In the genomic region with DNA sequence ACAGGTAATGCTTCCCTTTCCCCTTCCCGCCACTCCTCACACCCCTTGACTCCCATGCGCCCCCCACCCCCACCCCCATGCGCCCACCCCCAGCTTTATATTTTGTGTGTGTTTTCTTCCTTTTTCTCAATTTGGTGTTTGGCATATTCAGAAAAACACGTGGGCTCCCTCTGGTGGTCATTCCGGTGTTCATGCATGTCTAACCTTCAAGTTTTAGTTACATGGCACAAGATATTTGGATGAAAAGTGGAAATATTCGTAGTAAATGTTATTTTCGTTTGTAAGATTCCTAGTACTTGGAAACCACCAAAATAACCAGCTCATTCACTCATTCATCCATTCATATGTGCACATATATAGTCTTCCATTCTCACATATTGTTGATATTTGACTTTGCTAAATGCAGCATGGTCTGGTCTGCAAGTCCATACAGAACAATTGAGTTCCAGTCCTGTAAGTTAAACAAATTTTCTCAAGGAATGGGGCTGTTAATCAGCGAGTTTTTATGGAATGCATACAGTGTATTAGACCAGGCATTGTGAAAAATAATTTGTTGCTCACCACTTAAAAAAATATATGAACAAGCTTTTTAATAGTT, we compare ENCODE assay signal across 8 cellular contexts.
DNase-seq lines count a peak whose midpoint lies in the region; ATAC-seq and TF ChIP-seq lines count a peak whose summit lies in the region.

No MANE protein-coding gene starts in this region.

- H3K4me3 Mint-ChIP-seq in glutamatergic neuron (ENCODE audit: unreplicated experiment), result no peak overlapping the region

- H3K9me3 ChIP-seq in HUES48 (ENCODE audit: control insufficient read depth, insufficient read depth, low read length) (no peaks in the 10 kb centered on the region), RWPE2 (ENCODE audit: severe bottlenecking) (no peaks in the 10 kb centered on the region)

- peaks cover 22% of the 10 kb centered on the region for H3K4me1 Mint-ChIP-seq in glutamatergic neuron (ENCODE audit: low read depth, unreplicated experiment)

- no peak overlapping the region for H3K27ac Mint-ChIP-seq in glutamatergic neuron (ENCODE audit: unreplicated experiment)

- H3K9me3 Mint-ChIP-seq in glutamatergic neuron (ENCODE audit: unreplicated experiment), result peaks cover 2% of the 10 kb centered on the region

- no peaks in the 10 kb centered on the region for H3K36me3 Mint-ChIP-seq in glutamatergic neuron (ENCODE audit: unreplicated experiment)

- no peak overlapping the region for H3K9ac ChIP-seq in HUES48 (ENCODE audit: low read depth, low read length)

- TF ChIP-seq CTCF in RWPE2 (IDR thresholded peaks at IDR 0.05; ENCODE audit: poor library complexity, severe bottlenecking) (peak; percentile 91), glutamatergic neuron (IDR thresholded peaks at IDR 0.05; ENCODE audit: partially characterized antibody, unreplicated experiment) (peak; percentile 77)

- H3K27me3 Mint-ChIP-seq in glutamatergic neuron (ENCODE audit: unreplicated experiment), result no peaks in the 10 kb centered on the region

- no peaks in the 10 kb centered on the region for H3K27me3 ChIP-seq in HUES48 (ENCODE audit: control insufficient read depth, insufficient read depth, low read length)
- H3K27me3 ChIP-seq in RWPE2 (ENCODE audit: insufficient read depth, poor library complexity, severe bottlenecking), result no peaks in the 10 kb centered on the region

- H3K4me1 ChIP-seq in HUES48 (ENCODE audit: control insufficient read depth, insufficient read depth, low read length), result peaks cover 20% of the 10 kb centered on the region
- peaks cover 5% of the 10 kb centered on the region for H3K4me1 ChIP-seq in RWPE2 (ENCODE audit: insufficient read depth, poor library complexity, severe bottlenecking)

- ATAC-seq in RWPE2 (ENCODE audit: low read depth) (peak; percentile 45; the same call in 2 of the 3 replicates), GM21576 (IDR thresholded peaks at IDR 0.05; ENCODE audit: unreplicated experiment) (no peak), GM21825 (IDR thresholded peaks at IDR 0.05; ENCODE audit: unreplicated experiment) (no peak)

- H3K4me3 ChIP-seq in HUES48 (ENCODE audit: low read depth, low read length) (no peak overlapping the region), RWPE2 (ENCODE audit: severe bottlenecking) (no peak overlapping the region)

- no peaks in the 10 kb centered on the region for H3K36me3 ChIP-seq in HUES48 (ENCODE audit: control insufficient read depth, insufficient read depth, low read length)
- H3K36me3 ChIP-seq in RWPE2 (ENCODE audit: low read depth), result no peaks in the 10 kb centered on the region

- H3K27ac ChIP-seq in HUES48 (ENCODE audit: low read depth, low read length) (peak overlapping the region; percentile 80), RWPE2 (ENCODE audit: poor library complexity, severe bottlenecking) (peak overlapping the region; percentile 34)

- DNase-seq in COLO829 (ENCODE audit: low spot score), result peak; percentile 18
- no peak for DNase-seq in RWPE2 (ENCODE audit: low spot score)
- peak; percentile 2 to 58 (median 28) for DNase-seq in activated naive CD4-positive, alpha-beta T cell (lab: John Stamatoyannopoulos, UW)
- DNase-seq in glutamatergic neuron, result peak; percentile 70
- DNase-seq in retina, result peak; percentile 36
